Comparison of ENCODE assay signal across 22 cellular contexts in genomic region chr2:35297403-35297802, GRCh38.
"Had no signal": no experiment of that assay in that cellular context is flagged by ENCODE, and none has a peak within 500 bp of the region (broad histone marks: within the 10 kb centered on the region; RNA-seq: fewer than 3 reads in every experiment).

No MANE protein-coding gene starts in this region.

- H3K4me3 Mint-ChIP-seq: dendritic cell treated with granulocyte-macrophage colony-stimulating factor and Interleukin-4, amounts not matched to agents 40 ng/mL and 50 ng/mL, for 4 days; effector memory CD8-positive, alpha-beta T cell; endodermal cell had no signal

- ATAC-seq: effector memory CD8-positive, alpha-beta T cell; esophagus mucosa; foreskin keratinocyte; gastrocnemius medialis; gastroesophageal sphincter; heart left ventricle; heart right ventricle had no signal

- H3K9me3 Mint-ChIP-seq: endodermal cell had no signal

- H3K27ac Mint-ChIP-seq: dendritic cell treated with granulocyte-macrophage colony-stimulating factor and Interleukin-4, amounts not matched to agents 40 ng/mL and 50 ng/mL, for 4 days; effector memory CD8-positive, alpha-beta T cell; endodermal cell had no signal

- DNase-seq: colonic mucosa; cortex of kidney; dermis blood vessel endothelial cell; dorsolateral prefrontal cortex; effector CD4-positive, alpha-beta T cell; effector CD8-positive, alpha-beta T cell; effector memory CD4-positive, alpha-beta T cell; effector memory CD8-positive, alpha-beta T cell; endodermal cell; erythroblast; esophagus squamous epithelium; foreskin fibroblast; foreskin keratinocyte; foreskin melanocyte; gastrocnemius medialis; glutamatergic neuron; head of caudate nucleus; heart left ventricle; heart right ventricle had no signal

- H3K27me3 Mint-ChIP-seq: dendritic cell treated with granulocyte-macrophage colony-stimulating factor and Interleukin-4, amounts not matched to agents 40 ng/mL and 50 ng/mL, for 4 days; effector memory CD8-positive, alpha-beta T cell had no signal
